Comparison of ENCODE assay signal across 8 cellular contexts in genomic region chr12:50282581-50283229, GRCh38. TPM values are rescaled to one million over a fixed set of nuclear protein-coding genes. Genes with fewer than 3 reads are reported as not detected.
DNase-seq lines count a peak whose midpoint lies in the region; ATAC-seq and TF ChIP-seq lines count a peak whose summit lies in the region.

No MANE protein-coding gene starts in this region.

- peak; percentile 18 for ATAC-seq in HG03135 (IDR thresholded peaks at IDR 0.05; ENCODE audit: unreplicated experiment)
- ATAC-seq in omental fat pad (ENCODE audit: low FRiP score), result peak; percentile 50

- H3K9me3 ChIP-seq in WERI-Rb-1 (ENCODE audit: severe bottlenecking), result no peaks in the 10 kb centered on the region

- H3K36me3 ChIP-seq in WERI-Rb-1, result no peaks in the 10 kb centered on the region

- peak overlapping the region; percentile 80 for H3K27ac ChIP-seq in WERI-Rb-1

- peak; percentile 18 for DNase-seq in Daoy (ENCODE audit: low read depth)
- peak; percentile 70 for DNase-seq in WERI-Rb-1
- peak; percentile 41 for DNase-seq in fibroblast of villous mesenchyme (ENCODE audit: low read depth)
- no peak for DNase-seq in omental fat pad (ENCODE audit: low spot score)
- DNase-seq in iPS-NIHi11 (ENCODE audit: low spot score), result no peak
- DNase-seq in A172 (ENCODE audit: low spot score), result no peak
- DNase-seq in GOT3 (lab: John Stamatoyannopoulos, UW), result no peak

- H3K4me3 ChIP-seq in WERI-Rb-1 (ENCODE audit: low read depth, low read length) (peak overlapping the region; percentile 65), fibroblast of villous mesenchyme (ENCODE audit: low read depth, low read length) (peak overlapping the region; percentile 92)

- H3K27me3 ChIP-seq in WERI-Rb-1 (ENCODE audit: insufficient read depth, low read depth, severe bottlenecking), result no peaks in the 10 kb centered on the region

- TF ChIP-seq CTCF in WERI-Rb-1 (IDR thresholded peaks at IDR 0.05; ENCODE audit: low read depth, low read length), result no peak
- TF ChIP-seq CTCF in fibroblast of villous mesenchyme (IDR thresholded peaks at IDR 0.05; ENCODE audit: insufficient read depth, low read depth, low read length), result no peak
- TF ChIP-seq CTCF in omental fat pad (IDR thresholded peaks at IDR 0.05), result no peak

RNA-seq across cellular contexts. Expression of gene LIMA1, which starts 0.6 kb away (rescaled TPM):
- 143 and 166 TPM in 2 replicates for total RNA-seq in Daoy (2014; rRNA removed; shearing (Covaris generic))
- total RNA-seq in fibroblast of villous mesenchyme (188 and 377 TPM in 2 replicates), omental fat pad (100 to 1,000 TPM; 129 to 319 (median 176) TPM)
- 108 and 109 TPM in 2 replicates for total RNA-seq in A172 (2014; rRNA removed; shearing (Covaris generic))

Comparison
In these comparisons a context has a peak if more than half of its experiments do, and no peak if none do; other contexts are left out.
1. DNase-seq: peak in Daoy (single experiment), WERI-Rb-1 (single experiment) and fibroblast of villous mesenchyme (single experiment); none in omental fat pad (single experiment), iPS-NIHi11 (single experiment), A172 (single experiment) and GOT3 (single experiment).